ENCODE assay signal across 20 cellular contexts in genomic region chr20:42775037-42775436, GRCh38.
A peak's percentile ranks its signal among the peaks of the same experiment; 100 is the strongest.
DNase-seq lines count a peak whose midpoint lies in the region; TF ChIP-seq lines count a peak whose summit lies in the region.
"Had no signal": no experiment of that assay in that cellular context is flagged by ENCODE, and none has a peak within 500 bp of the region (broad histone marks: within the 10 kb centered on the region; RNA-seq: fewer than 3 reads in every experiment).

No MANE protein-coding gene starts in this region.

- H3K9me3 ChIP-seq in OCI-LY1 (ENCODE audit: low read length), result no peaks in the 10 kb centered on the region
- no peaks in the 10 kb centered on the region for H3K9me3 ChIP-seq in WERI-Rb-1 (ENCODE audit: severe bottlenecking)
- H3K9me3 ChIP-seq in neural cell (ENCODE audit: low read length), result no peaks in the 10 kb centered on the region
- H3K9me3 ChIP-seq: Peyer's patch had no signal

- peak; percentile 3 for DNase-seq in HT-29 (ENCODE audit: low spot score)
- peak; percentile 17 for DNase-seq in WERI-Rb-1
- no peak for DNase-seq in NCI-H510A treated with DMSO at 0.1 percent for 48 hours (lab: John Stamatoyannopoulos, UW)
- DNase-seq in NCI-H774 (lab: John Stamatoyannopoulos, UW), result no peak
- no peak for DNase-seq in kidney tubule cell (ENCODE audit: low spot score)
- DNase-seq: Calu3, DMS79 treated with DMSO at 0.1 percent for 48 hours, GF-D8, Kasumi-1, NCI-H1092 treated with DMSO at 0.1 percent for 48 hours, NCI-H1436, NCI-H187, NCI-H2081 treated with DMSO at 0.1 percent for 48 hours, NCI-H2171, NCI-H226, NCI-H510A, OCI-M1, Peyer's patch had no signal

- H3K79me2 ChIP-seq in OCI-LY1 (ENCODE audit: insufficient read depth, low read length) (no peaks in the 10 kb centered on the region), neural cell (replicated peaks; ENCODE audit: insufficient read depth, low read length) (no peaks in the 10 kb centered on the region)

- H3K27ac ChIP-seq in OCI-LY1 (ENCODE audit: low read depth, low read length, poor library complexity, severe bottlenecking) (no peak overlapping the region), WERI-Rb-1 (no peak overlapping the region), neural cell (ENCODE audit: low read length) (no peak overlapping the region)
- H3K27ac ChIP-seq: Peyer's patch had no signal

- no peak overlapping the region for H2AFZ ChIP-seq in OCI-LY1 (ENCODE audit: low read length)
- H2AFZ ChIP-seq in neural cell (ENCODE audit: low read depth, low read length), result no peak overlapping the region

- H3K4me3 ChIP-seq in OCI-LY1 (ENCODE audit: low read depth, low read length, poor library complexity, severe bottlenecking) (no peak overlapping the region), WERI-Rb-1 (ENCODE audit: low read depth, low read length) (no peak overlapping the region), neural cell (ENCODE audit: low read length) (no peak overlapping the region)
- H3K4me3 ChIP-seq: Peyer's patch had no signal

- H3K4me2 ChIP-seq in OCI-LY1 (ENCODE audit: low read length) (no peak overlapping the region), neural cell (ENCODE audit: low read length) (no peak overlapping the region)

- peak; percentile 20; the same call in 1 of the 2 replicates for TF ChIP-seq CTCF in OCI-LY1 (IDR thresholded peaks at IDR 0.05; ENCODE audit: low read length)
- TF ChIP-seq CTCF in WERI-Rb-1 (IDR thresholded peaks at IDR 0.05; ENCODE audit: low read depth, low read length), result peak; percentile 17; the same call in 1 of the 2 replicates
- peak; percentile 44 for TF ChIP-seq CTCF in neural cell (IDR thresholded peaks at IDR 0.05; ENCODE audit: poor library complexity, severe bottlenecking)

- H4K20me1 ChIP-seq in OCI-LY1 (ENCODE audit: insufficient read depth, low read length) (no peaks in the 10 kb centered on the region), neural cell (ENCODE audit: insufficient read depth) (no peaks in the 10 kb centered on the region)

- H3K27me3 ChIP-seq in OCI-LY1 (ENCODE audit: insufficient read depth, low read length) (no peaks in the 10 kb centered on the region; the same call in 1 of the 2 replicates), WERI-Rb-1 (ENCODE audit: insufficient read depth, low read depth, severe bottlenecking) (no peaks in the 10 kb centered on the region), neural cell (ENCODE audit: insufficient read depth, low read depth, low read length) (no peaks in the 10 kb centered on the region)
- H3K27me3 ChIP-seq: Peyer's patch had no signal

- TF ChIP-seq EP300 in neural cell (conservative IDR thresholded peaks at IDR 0.05; ENCODE audit: poor library complexity, severe bottlenecking), result no peak

- TF ChIP-seq RAD21 in neural cell (conservative IDR thresholded peaks at IDR 0.05), result peak; percentile 47

- H3K36me3 ChIP-seq in OCI-LY1 (ENCODE audit: insufficient read depth, low read length) (no peaks in the 10 kb centered on the region), WERI-Rb-1 (no peaks in the 10 kb centered on the region), neural cell (ENCODE audit: insufficient read depth, low read length) (no peaks in the 10 kb centered on the region)
- H3K36me3 ChIP-seq: Peyer's patch had no signal

- H3K9ac ChIP-seq in OCI-LY1 (ENCODE audit: low read length) (no peak overlapping the region), neural cell (ENCODE audit: low read length) (no peak overlapping the region)

- no peaks in the 10 kb centered on the region for H3F3A ChIP-seq in OCI-LY1 (ENCODE audit: insufficient read depth, low read length)
- no peaks in the 10 kb centered on the region for H3F3A ChIP-seq in neural cell (ENCODE audit: insufficient read depth, low read length, poor library complexity, severe bottlenecking)

- H3K9me2 ChIP-seq in OCI-LY1 (ENCODE audit: low read depth, low read length) (no peaks in the 10 kb centered on the region), neural cell (ENCODE audit: insufficient read depth, low read length) (no peaks in the 10 kb centered on the region)

- no peaks in the 10 kb centered on the region for H3K4me1 ChIP-seq in OCI-LY1 (ENCODE audit: insufficient read depth, low read length, severe bottlenecking)
- H3K4me1 ChIP-seq: Peyer's patch had no signal

TF ChIP-seq in neural cell, 6 proteins besides CTCF, POLR2A, EP300 and RAD21:
- TF ChIP-seq EZH2 (IDR thresholded peaks at IDR 0.05; ENCODE audit: borderline replicate concordance, insufficient read depth, low read length, poor library complexity, severe bottlenecking), result no peak
- peak; percentile 50 for TF ChIP-seq SMC3 (conservative IDR thresholded peaks at IDR 0.05; ENCODE audit: poor library complexity)

Comparison
In these comparisons a context has a peak if more than half of its experiments do, and no peak if none do; other contexts are left out.
1. DNase-seq: peak in HT-29 (single experiment) and WERI-Rb-1 (single experiment); none in NCI-H510A treated with DMSO at 0.1 percent for 48 hours (single experiment), NCI-H774 (single experiment) and kidney tubule cell (single experiment).
2. Peak in every context shown above with its lines, with median percentiles within 50 percentile points of each other: CTCF ChIP-seq.